In genomic region chr22:47267531-47268282, GRCh38 we compare ENCODE assay signal across 1 cellular context.
TF ChIP-seq lines count a peak whose summit lies in the region.

No MANE protein-coding gene starts in this region.

TF ChIP-seq in K562, 482 proteins besides CTCF, POLR2A, EP300 and RAD21 (continued from another document):
- no peak for TF ChIP-seq ATF6 (CRISPR knock-in tag; IDR thresholded peaks at IDR 0.05)
- no peak for TF ChIP-seq ARID4B (CRISPR knock-in tag; IDR thresholded peaks at IDR 0.05)
- no peak; the same call in 1 of the 2 replicates for TF ChIP-seq JUND (IDR thresholded peaks at IDR 0.05; ENCODE audit: borderline replicate concordance, low read depth, low read length)
- TF ChIP-seq JUND (tag; IDR thresholded peaks at IDR 0.05; ENCODE audit: borderline replicate concordance, low read depth, low read length) = 0 out of 3 replicates have a peak, but pooled peaks have one; percentile 33
- TF ChIP-seq SMC3 (conservative IDR thresholded peaks at IDR 0.05; ENCODE audit: insufficient read depth, low read depth, low read length) = no peak
- no peak for TF ChIP-seq NKRF (IDR thresholded peaks at IDR 0.05; ENCODE audit: borderline replicate concordance)
- TF ChIP-seq HMGXB4 (CRISPR knock-in tag; IDR thresholded peaks at IDR 0.05) = no peak
- TF ChIP-seq CBX3 (IDR thresholded peaks at IDR 0.05; ENCODE audit: borderline replicate concordance in 1 of 2, low read length in 2 of 2) = no peak
- peak; percentile 49 for TF ChIP-seq TAL1 (IDR thresholded peaks at IDR 0.05)
- TF ChIP-seq ETS2 (tag; IDR thresholded peaks at IDR 0.05; ENCODE audit: borderline replicate concordance, poor library complexity, severe bottlenecking) = no peak
